ENCODE assay signal across 8 cellular contexts in genomic region chr2:99336780-99337163, GRCh38. TPM values are rescaled to one million over a fixed set of nuclear protein-coding genes. Genes with fewer than 3 reads are reported as not detected.
DNase-seq lines count a peak whose midpoint lies in the region; ATAC-seq, FAIRE-seq and TF ChIP-seq lines count a peak whose summit lies in the region.

No MANE protein-coding gene starts in this region.

- H3K4me1 Mint-ChIP-seq in astrocyte (ENCODE audit: low read depth, unreplicated experiment): peaks cover 21% of the 10 kb centered on the region

- H3K36me3 Mint-ChIP-seq in astrocyte (ENCODE audit: low read depth, unreplicated experiment): peaks cover 3% of the 10 kb centered on the region

- H3K27me3 Mint-ChIP-seq in astrocyte (ENCODE audit: low read depth, unreplicated experiment): no peaks in the 10 kb centered on the region

- H3K27ac Mint-ChIP-seq in astrocyte (ENCODE audit: unreplicated experiment): no peak overlapping the region

- peak overlapping the region; percentile 95 for H3K4me2 ChIP-seq in astrocyte (ENCODE audit: low read length)

- H3K36me3 ChIP-seq in heart right ventricle: peaks cover 0 to 17% (median 11%) of the 10 kb centered on the region in 9 donors
- peaks cover 11% of the 10 kb centered on the region for H3K36me3 ChIP-seq in astrocyte (ENCODE audit: insufficient read depth, low read length)
- peaks cover 6 to 17% of the 10 kb centered on the region in 2 donors for H3K36me3 ChIP-seq in mucosa of rectum (ENCODE audit: control insufficient read depth in 2 of 2, insufficient read depth in 2 of 2, low read length in 2 of 2)

- H3K9ac ChIP-seq in astrocyte (ENCODE audit: low read length) (peak overlapping the region; percentile 93), mucosa of rectum (ENCODE audit: low read depth in 1 of 2, low read length in 2 of 2) (peak overlapping the region; percentile 64 to 92)

- TF ChIP-seq CTCF in heart right ventricle (IDR thresholded peaks at IDR 0.05) (no peak), astrocyte (IDR thresholded peaks at IDR 0.05; ENCODE audit: insufficient read depth, low read depth, low read length) (no peak)

- H3K9me3 Mint-ChIP-seq in astrocyte (ENCODE audit: unreplicated experiment): no peaks in the 10 kb centered on the region

- peak overlapping the region; percentile 89 for H2AFZ ChIP-seq in astrocyte (ENCODE audit: low read depth, low read length)

- 0% methylated on average over 13 of the region's 13 CpGs for WGBS in heart right ventricle, 2 donors

- H3K79me2 ChIP-seq in astrocyte (ENCODE audit: insufficient read depth, low read length): peaks cover 90% of the 10 kb centered on the region

- H3K27ac ChIP-seq in heart right ventricle (peak overlapping the region; percentile 55 to 98 (median 89)), astrocyte (ENCODE audit: low read depth, low read length) (peak overlapping the region; percentile 82), mucosa of rectum (ENCODE audit: low read depth in 2 of 2, low read length in 2 of 2) (peak overlapping the region; percentile 92)

- H3K27me3 ChIP-seq in heart right ventricle: no peaks in the 10 kb centered on the region
- H3K27me3 ChIP-seq in astrocyte (ENCODE audit: insufficient read depth, low read length): no peaks in the 10 kb centered on the region
- H3K27me3 ChIP-seq in mucosa of rectum (ENCODE audit: control insufficient read depth in 2 of 2, insufficient read depth in 2 of 2, low read length in 2 of 2): no peaks in the 10 kb centered on the region

- H3K4me3 ChIP-seq in heart right ventricle: peak overlapping the region; percentile 4 to 100 (median 90)
- H3K4me3 ChIP-seq in astrocyte (ENCODE audit: insufficient read depth, low read depth, low read length): peak overlapping the region; percentile 95
- H3K4me3 ChIP-seq in mucosa of rectum (ENCODE audit: low read length in 2 of 2): peak overlapping the region; percentile 87 to 99

- H3K4me1 ChIP-seq in heart right ventricle (peaks cover 3 to 57% (median 42%) of the 10 kb centered on the region in 9 donors), astrocyte (ENCODE audit: insufficient read depth, low read length) (peaks cover 10% of the 10 kb centered on the region), mucosa of rectum (ENCODE audit: control insufficient read depth in 2 of 2, insufficient read depth in 2 of 2, low read length in 2 of 2) (peaks cover 20 to 23% of the 10 kb centered on the region in 2 donors)

- peak in 5 of 8 donors; percentile 0 to 1 (median 0) for ATAC-seq in heart right ventricle
- ATAC-seq in left ventricle myocardium superior: no peak
- ATAC-seq in HG03095 (IDR thresholded peaks at IDR 0.05; ENCODE audit: unreplicated experiment): peak; percentile 10

- intact Hi-C loops in heart right ventricle (cut with DNase I) (loop anchor here in 9 of 10 donors (1.0 to 10.0 kb wide), 11 partner anchors 52 to 159 kb away; partner anchors contain the start of genes MITD1 (in 8 of the 9), MRPL30 (in 8 of the 9) and REV1 (in 7 of the 9)), left ventricle myocardium superior (cut with micrococcal nuclease) (no loop called here)

- H3K4me3 Mint-ChIP-seq in astrocyte (ENCODE audit: unreplicated experiment): no peak overlapping the region

- no peak for FAIRE-seq in astrocyte (lab: Jason Lieb, UNC)

- H3K9me3 ChIP-seq in heart right ventricle (no peaks in the 10 kb centered on the region), astrocyte (ENCODE audit: insufficient read depth, low read depth, low read length) (no peaks in the 10 kb centered on the region), mucosa of rectum (ENCODE audit: control insufficient read depth in 2 of 2, low read length in 2 of 2) (no peaks in the 10 kb centered on the region)

- DNase-seq in heart right ventricle: peak in 1 of 2 donors; percentile 7
- no peak for DNase-seq in left ventricle myocardium superior
- no peak for DNase-seq in astrocyte (ENCODE audit: low read depth)
- DNase-seq in kidney glomerular epithelial cell (lab: John Stamatoyannopoulos, UW): no peak
- no peak for DNase-seq in NCI-H187 treated with DMSO at 0.1 percent for 48 hours (lab: John Stamatoyannopoulos, UW)
- DNase-seq in GM19240 (ENCODE audit: insufficient read length, low spot score): no peak

- H4K20me1 ChIP-seq in astrocyte (ENCODE audit: insufficient read depth, low read length): peaks cover 51% of the 10 kb centered on the region

RNA-seq across cellular contexts. Expression of gene EIF5B, which starts 0.4 kb away (rescaled TPM):
- 100 to 1,000 TPM in 3 of 10 donors, 10 to 100 TPM in 7; 64.5 to 123 (median 91.8) TPM for total RNA-seq in heart right ventricle
- 100 to 1,000 TPM in 1 of 2 donors, 10 to 100 TPM in 1; 75.1 to 176 TPM for polyA plus RNA-seq in heart right ventricle
- 89.4 TPM for total RNA-seq in left ventricle myocardium superior
- 60.2 and 65.6 TPM in 2 replicates for total RNA-seq in astrocyte

RNA-seq across cellular contexts. Expression of gene TXNDC9, which starts 0.6 kb away (rescaled TPM):
- total RNA-seq in heart right ventricle (10 to 100 TPM; 19.7 to 26.7 (median 21.6) TPM), left ventricle myocardium superior (20.8 TPM), astrocyte (42.8 and 48.3 TPM in 2 replicates)
- polyA plus RNA-seq in heart right ventricle: 10 to 100 TPM; 13.0 to 23.7 TPM

RNA-seq across cellular contexts. Expression of gene LYG1, which starts 35.8 kb away (rescaled TPM):
- under 1 TPM in 4 of 10 donors, not detected in 6; 0.29 to 0.72 (median 0.41) TPM for total RNA-seq in heart right ventricle
- 1 to 10 TPM; 1.3 to 4.6 TPM for polyA plus RNA-seq in heart right ventricle
- 0.77 TPM for total RNA-seq in left ventricle myocardium superior
- total RNA-seq in astrocyte: 1.1 and 1.3 TPM in 2 replicates
